23 cellular contexts compared by ENCODE assay signal in the genomic region with DNA sequence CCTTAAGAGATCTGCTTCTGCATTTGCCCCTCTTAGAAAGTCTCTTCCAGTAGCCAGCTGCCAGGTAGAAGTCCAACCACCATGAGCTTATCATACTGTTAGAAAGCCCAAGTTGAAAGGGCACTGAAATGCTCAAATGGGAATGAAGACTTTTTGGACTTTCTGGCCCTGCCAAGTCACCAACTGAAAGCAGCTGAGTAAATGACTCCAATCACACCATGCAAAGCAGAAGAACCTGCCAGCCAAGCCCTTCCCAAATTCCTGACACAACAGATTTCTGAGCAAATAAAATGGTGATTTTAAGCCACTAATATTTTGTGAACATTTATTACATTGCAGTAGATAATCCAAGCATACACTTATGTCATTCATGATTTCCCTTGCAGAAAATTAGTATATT. TPM values are rescaled to one million over a fixed set of nuclear protein-coding genes. Genes with fewer than 3 reads are reported as not detected.
"Had no signal": no experiment of that assay in that cellular context is flagged by ENCODE, and none has a peak within 500 bp of the region (broad histone marks: within the 10 kb centered on the region; RNA-seq: fewer than 3 reads in every experiment).

No MANE protein-coding gene starts in this region.

- H3K36me3 ChIP-seq: adrenal gland, breast epithelium, vagina had no signal

- H3K27me3 ChIP-seq: adrenal gland, breast epithelium, vagina had no signal

- H3K9me3 Mint-ChIP-seq: central memory CD8-positive, alpha-beta T cell; stimulated activated naive B cell treated with anti-CD40 and anti-IgM and Interleukin-4, amounts not matched to agents 10 μg/mL and 1 μg/mL and 100 μg/mL, for 72 hours had no signal

- H3K9me3 ChIP-seq: adrenal gland had no signal

- H3K27ac ChIP-seq: adrenal gland, breast epithelium, coronary artery, vagina had no signal

- H3K27ac Mint-ChIP-seq: endodermal cell; mesothelial cell of epicardium; stimulated activated naive B cell treated with anti-CD40 and anti-IgM and Interleukin-4, amounts not matched to agents 10 μg/mL and 1 μg/mL and 100 μg/mL, for 72 hours; T-helper 1 cell treated with Interleukin-12 subunit alpha and Interleukin-12 subunit beta and Interleukin-4 antibody, amounts not matched to agents 30 μg/mL and 1 μg/mL, for 36 hours had no signal

- H3K4me1 ChIP-seq: breast epithelium had no signal

- ATAC-seq: stimulated activated naive B cell treated with anti-CD40 and anti-IgM and Interleukin-4, amounts not matched to agents 10 μg/mL and 1 μg/mL and 100 μg/mL, for 72 hours had no signal

- H3K4me3 Mint-ChIP-seq: endodermal cell; stimulated activated naive B cell treated with anti-CD40 and anti-IgM and Interleukin-4, amounts not matched to agents 10 μg/mL and 1 μg/mL and 100 μg/mL, for 72 hours; T-helper 1 cell treated with Interleukin-12 subunit alpha and Interleukin-12 subunit beta and Interleukin-4 antibody, amounts not matched to agents 30 μg/mL and 1 μg/mL, for 36 hours had no signal

- H3K4me3 ChIP-seq: adrenal gland, breast epithelium, coronary artery, vagina had no signal

- DNase-seq: activated CD4-positive, alpha-beta T cell treated with anti-CD3 and anti-CD28 coated beads for 4 hours; activated CD4-positive, alpha-beta T cell treated with anti-CD3 and anti-CD28 coated beads, Interleukin-2, amount 50 U/mL, for 48 hours; activated CD4-positive, CD25-positive, alpha-beta regulatory T cell; activated CD8-positive, alpha-beta memory T cell treated with anti-CD3 and anti-CD28 coated beads, Interleukin-2, amount 50 U/mL, for 48 hours; activated effector memory CD4-positive, alpha-beta T cell treated with Interleukin-2 at 50 U/mL for 16 hours; activated naive CD4-positive, alpha-beta T cell treated with anti-CD3 and anti-CD28 coated beads, Interleukin-2, amount 50 U/mL, for 16 hours; activated T-cell treated with anti-CD3 and anti-CD28 coated beads, Interleukin-2, amount 50 U/mL, for 48 hours; adrenal gland; endodermal cell; foreskin fibroblast; kidney; retina; stimulated activated CD4-positive, alpha-beta T cell treated with anti-CD3 and anti-CD28 coated beads, Interleukin-2, amount 100 ng/mL, for 48 hours; stimulated activated CD8-positive, alpha-beta memory T cell treated with anti-CD3 and anti-CD28 coated beads, Interleukin-4, amount 100 ng/mL, for 48 hours; stimulated activated naive B cell treated with anti-CD40 and anti-IgM and Interleukin-4, amounts not matched to agents 10 μg/mL and 1 μg/mL and 100 μg/mL, for 72 hours; trophoblast cell had no signal

RNA-seq across cellular contexts. Expression of gene CMTM8, which starts 2.1 kb away (rescaled TPM):
- polyA plus RNA-seq: neural cell had no signal
